8 cellular contexts compared by ENCODE assay signal in the genomic region with DNA sequence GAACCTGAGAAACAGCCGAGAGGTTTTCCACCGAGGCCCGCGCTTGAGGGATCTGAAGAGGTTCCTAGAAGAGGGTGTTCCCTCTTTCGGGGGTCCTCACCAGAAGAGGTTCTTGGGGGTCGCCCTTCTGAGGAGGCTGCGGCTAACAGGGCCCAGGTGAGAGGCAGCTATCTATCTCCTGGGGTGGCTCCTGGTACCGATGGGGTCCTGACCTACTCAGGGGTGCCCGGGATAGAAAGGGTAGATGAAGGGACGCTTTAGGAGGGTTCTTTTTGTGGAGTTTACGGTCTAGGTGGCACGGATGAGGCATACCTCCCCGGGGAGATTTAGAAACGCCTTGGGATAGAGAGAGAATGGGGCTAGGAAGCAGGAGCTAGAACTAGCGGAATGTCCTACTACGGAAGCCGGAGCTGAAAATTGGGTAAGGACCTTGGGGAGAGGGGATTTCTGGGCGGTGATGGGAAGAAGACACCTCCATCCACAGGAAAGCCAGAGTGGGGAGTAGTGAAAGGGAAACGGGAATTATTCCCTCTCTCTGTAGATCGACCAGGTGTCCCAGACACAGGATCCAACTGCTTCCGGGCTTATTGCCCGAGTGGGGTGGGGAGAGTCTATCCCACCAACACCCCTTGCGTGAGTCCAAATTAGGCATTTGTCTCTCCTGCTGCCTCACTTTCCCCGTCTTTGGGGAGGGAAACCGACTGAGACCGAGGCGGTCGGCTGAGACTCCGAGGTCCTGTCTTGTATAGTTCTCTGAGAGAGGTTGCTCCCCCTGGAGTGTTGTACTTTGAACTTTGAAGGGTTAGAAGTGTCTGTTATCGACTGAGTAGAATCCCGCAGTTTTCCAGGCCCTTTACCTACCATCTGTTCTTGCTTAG. TPM values are rescaled to one million over a fixed set of nuclear protein-coding genes. Genes with fewer than 3 reads are reported as not detected.
DNase-seq lines count a peak whose midpoint lies in the region; ATAC-seq and TF ChIP-seq lines count a peak whose summit lies in the region.

No MANE protein-coding gene starts in this region.

- intact Hi-C loops in body of pancreas (cut with DNase I) (no loop called here), spleen (cut with DNase I; ENCODE audit: low total_unique reads) (no loop called here)

- TF ChIP-seq POLR2A in body of pancreas (IDR thresholded peaks at IDR 0.05), result peak in 1 of 3 donors; percentile 36
- no peak for TF ChIP-seq POLR2A in spleen (IDR thresholded peaks at IDR 0.05)

- peak overlapping the region; percentile 89 for H3K4me3 ChIP-seq in HEK293 (ENCODE audit: low read depth, low read length)
- peak overlapping the region; percentile 88 to 90 for H3K4me3 ChIP-seq in body of pancreas
- peak overlapping the region; percentile 68 to 98 (median 90) for H3K4me3 ChIP-seq in spleen

- CTCF ChIA-PET in HEK293 (lab: Yijun Ruan, JAX), result interaction anchor here (0.7 to 1.8 kb wide), 3 partner anchors 94 to 330 kb away, joined by 3 to 6 read pairs (median 4); a partner anchor contains a TSS

- H3K27ac ChIP-seq in HEK293 (ENCODE audit: extremely low read depth, low read depth, low read length), result peak overlapping the region; percentile 56
- peak overlapping the region; percentile 89 to 95 (median 94) for H3K27ac ChIP-seq in body of pancreas
- peak overlapping the region; percentile 89 to 98 (median 94) for H3K27ac ChIP-seq in spleen

- POLR2A ChIA-PET in HEK293 (lab: Yijun Ruan, JAX), result interaction anchor here (0.8 to 1.9 kb wide), 3 partner anchors 49 to 62 kb away, joined by 3 to 8 read pairs (median 3); a partner anchor contains a TSS

- peak; percentile 3 for ATAC-seq in body of pancreas
- no peak for ATAC-seq in GM21367 (IDR thresholded peaks at IDR 0.05; ENCODE audit: unreplicated experiment)
- no peak for ATAC-seq in GM18858 (IDR thresholded peaks at IDR 0.05; ENCODE audit: unreplicated experiment)

- H3K4me1 ChIP-seq in HEK293 (ENCODE audit: control insufficient read depth, insufficient read depth, low read length) (peaks cover 16% of the 10 kb centered on the region), body of pancreas (peaks cover 43% of the 10 kb centered on the region), spleen (peaks cover 23 to 88% (median 66%) of the 10 kb centered on the region in 6 donors)

- 0 to 1% methylated on average over 23 to 31 of the region's 31 CpGs for WGBS in body of pancreas, 2 donors
- 0 to 1% (median 0%) methylated on average over 29 to 31 of the region's 31 CpGs for WGBS in spleen, 5 donors

- TF ChIP-seq CTCF in HEK293 (tag by site-specific recombination; IDR thresholded peaks at IDR 0.05), result no peak
- no peak for TF ChIP-seq CTCF in body of pancreas (IDR thresholded peaks at IDR 0.05)
- no peak for TF ChIP-seq CTCF in spleen (IDR thresholded peaks at IDR 0.05 in 8 of 11, conservative IDR thresholded peaks at IDR 0.05 in 3 of 11)

- H3K36me3 ChIP-seq in HEK293 (ENCODE audit: control insufficient read depth in 2 of 2, insufficient read depth in 1 of 2, low read length in 2 of 2) (no peaks in the 10 kb centered on the region; a peak in 1 of 3 replicates), body of pancreas (replicated peaks in 1 of 2; ENCODE audit: insufficient read depth in 1 of 2, low read depth in 2 of 2) (no peaks in the 10 kb centered on the region), spleen (peaks cover 0 to 10% (median 0%) of the 10 kb centered on the region in 6 donors)

- DNase-seq in ELF-1 (ENCODE audit: low read depth, low spot score) (peak; percentile 45), RPMI7951 (ENCODE audit: low read depth) (peak; percentile 30), body of pancreas (peak; percentile 34 to 46 (median 36)), iPS-NIHi7 (ENCODE audit: extremely low spot score) (peak; percentile 18), spleen (peak; percentile 79)

- H3K27me3 ChIP-seq in body of pancreas (no peaks in the 10 kb centered on the region), spleen (replicated peaks in 1 of 7) (no peaks in the 10 kb centered on the region)

- H3K9me3 ChIP-seq in HEK293 (ENCODE audit: control insufficient read depth, insufficient read depth, low read depth, low read length) (no peaks in the 10 kb centered on the region), body of pancreas (no peaks in the 10 kb centered on the region), spleen (no peaks in the 10 kb centered on the region)

TF ChIP-seq in HEK293, 187 proteins besides CTCF, POLR2A, EP300 and RAD21 (continues in another document):
- TF ChIP-seq HOXD13 (CRISPR knock-in tag; IDR thresholded peaks at IDR 0.05; ENCODE audit: borderline replicate concordance) (no peak), ZNF391 (tag by site-specific recombination; IDR thresholded peaks at IDR 0.05; ENCODE audit: borderline replicate concordance, low read depth) (no peak), OSR2 (tag by site-specific recombination; IDR thresholded peaks at IDR 0.05) (peak; percentile 61; the same call in 1 of the 2 replicates), ZNF624 (tag by site-specific recombination; IDR thresholded peaks at IDR 0.05) (no peak), ZNF146 (tag by site-specific recombination; IDR thresholded peaks at IDR 0.05) (no peak), ZNF747 (tag by site-specific recombination; IDR thresholded peaks at IDR 0.05) (no peak), ZBTB1 (tag by site-specific recombination; IDR thresholded peaks at IDR 0.05) (no peak), IKZF3 (tag by site-specific recombination; IDR thresholded peaks at IDR 0.05) (peak; percentile 52; the same call in 1 of the 2 replicates), ZNF48 (tag by site-specific recombination; IDR thresholded peaks at IDR 0.05) (no peak), ZNF266 (tag by site-specific recombination; IDR thresholded peaks at IDR 0.05; ENCODE audit: low read depth) (no peak), ZNF785 (tag by site-specific recombination; IDR thresholded peaks at IDR 0.05) (no peak), PRDM1 (tag by site-specific recombination; IDR thresholded peaks at IDR 0.05) (peak; percentile 94), ZNF529 (tag by site-specific recombination; IDR thresholded peaks at IDR 0.05; ENCODE audit: insufficient replicate concordance) (no peak)
- TF ChIP-seq, protein P1, sequence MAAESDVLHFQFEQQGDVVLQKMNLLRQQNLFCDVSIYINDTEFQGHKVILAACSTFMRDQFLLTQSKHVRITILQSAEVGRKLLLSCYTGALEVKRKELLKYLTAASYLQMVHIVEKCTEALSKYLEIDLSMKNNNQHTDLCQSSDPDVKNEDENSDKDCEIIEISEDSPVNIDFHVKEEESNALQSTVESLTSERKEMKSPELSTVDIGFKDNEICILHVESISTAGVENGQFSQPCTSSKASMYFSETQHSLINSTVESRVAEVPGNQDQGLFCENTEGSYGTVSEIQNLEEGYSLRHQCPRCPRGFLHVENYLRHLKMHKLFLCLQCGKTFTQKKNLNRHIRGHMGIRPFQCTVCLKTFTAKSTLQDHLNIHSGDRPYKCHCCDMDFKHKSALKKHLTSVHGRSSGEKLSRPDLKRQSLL (tag by site-specific recombination; IDR thresholded peaks at IDR 0.05), result no peak
- TF ChIP-seq, protein P2, sequence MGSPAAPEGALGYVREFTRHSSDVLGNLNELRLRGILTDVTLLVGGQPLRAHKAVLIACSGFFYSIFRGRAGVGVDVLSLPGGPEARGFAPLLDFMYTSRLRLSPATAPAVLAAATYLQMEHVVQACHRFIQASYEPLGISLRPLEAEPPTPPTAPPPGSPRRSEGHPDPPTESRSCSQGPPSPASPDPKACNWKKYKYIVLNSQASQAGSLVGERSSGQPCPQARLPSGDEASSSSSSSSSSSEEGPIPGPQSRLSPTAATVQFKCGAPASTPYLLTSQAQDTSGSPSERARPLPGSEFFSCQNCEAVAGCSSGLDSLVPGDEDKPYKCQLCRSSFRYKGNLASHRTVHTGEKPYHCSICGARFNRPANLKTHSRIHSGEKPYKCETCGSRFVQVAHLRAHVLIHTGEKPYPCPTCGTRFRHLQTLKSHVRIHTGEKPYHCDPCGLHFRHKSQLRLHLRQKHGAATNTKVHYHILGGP (tag by site-specific recombination; IDR thresholded peaks at IDR 0.05), result no peak
- TF ChIP-seq, protein P3, sequence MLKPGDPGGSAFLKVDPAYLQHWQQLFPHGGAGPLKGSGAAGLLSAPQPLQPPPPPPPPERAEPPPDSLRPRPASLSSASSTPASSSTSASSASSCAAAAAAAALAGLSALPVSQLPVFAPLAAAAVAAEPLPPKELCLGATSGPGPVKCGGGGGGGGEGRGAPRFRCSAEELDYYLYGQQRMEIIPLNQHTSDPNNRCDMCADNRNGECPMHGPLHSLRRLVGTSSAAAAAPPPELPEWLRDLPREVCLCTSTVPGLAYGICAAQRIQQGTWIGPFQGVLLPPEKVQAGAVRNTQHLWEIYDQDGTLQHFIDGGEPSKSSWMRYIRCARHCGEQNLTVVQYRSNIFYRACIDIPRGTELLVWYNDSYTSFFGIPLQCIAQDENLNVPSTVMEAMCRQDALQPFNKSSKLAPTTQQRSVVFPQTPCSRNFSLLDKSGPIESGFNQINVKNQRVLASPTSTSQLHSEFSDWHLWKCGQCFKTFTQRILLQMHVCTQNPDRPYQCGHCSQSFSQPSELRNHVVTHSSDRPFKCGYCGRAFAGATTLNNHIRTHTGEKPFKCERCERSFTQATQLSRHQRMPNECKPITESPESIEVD (tag by site-specific recombination; IDR thresholded peaks at IDR 0.05), result no peak
- TF ChIP-seq, protein P4, sequence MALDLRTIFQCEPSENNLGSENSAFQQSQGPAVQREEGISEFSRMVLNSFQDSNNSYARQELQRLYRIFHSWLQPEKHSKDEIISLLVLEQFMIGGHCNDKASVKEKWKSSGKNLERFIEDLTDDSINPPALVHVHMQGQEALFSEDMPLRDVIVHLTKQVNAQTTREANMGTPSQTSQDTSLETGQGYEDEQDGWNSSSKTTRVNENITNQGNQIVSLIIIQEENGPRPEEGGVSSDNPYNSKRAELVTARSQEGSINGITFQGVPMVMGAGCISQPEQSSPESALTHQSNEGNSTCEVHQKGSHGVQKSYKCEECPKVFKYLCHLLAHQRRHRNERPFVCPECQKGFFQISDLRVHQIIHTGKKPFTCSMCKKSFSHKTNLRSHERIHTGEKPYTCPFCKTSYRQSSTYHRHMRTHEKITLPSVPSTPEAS (tag by site-specific recombination; IDR thresholded peaks at IDR 0.05), result no peak

RNA-seq across cellular contexts. Expression of a gene that starts 0.7 kb away (rescaled TPM):
- total RNA-seq in RPMI7951 (2014; rRNA removed; shearing (Covaris generic)), result 41.5 and 42.0 TPM in 2 replicates
- 10 to 100 TPM; 13.8 to 31.4 TPM for total RNA-seq in body of pancreas
- total RNA-seq in spleen, result 10 to 100 TPM; 28.4 to 38.8 (median 31.1) TPM
- polyA plus RNA-seq in spleen, result 1 to 10 TPM; 7.3 to 9.1 (median 8.3) TPM

RNA-seq across cellular contexts. Expression of a gene that starts 1.0 kb away (rescaled TPM):
- total RNA-seq in RPMI7951 (2014; rRNA removed; shearing (Covaris generic)), result 88.5 and 119 TPM in 2 replicates
- 10 to 100 TPM; 26.7 to 32.9 TPM for total RNA-seq in body of pancreas
- 100 to 1,000 TPM in 3 of 7 donors, 10 to 100 TPM in 4; 75.8 to 128 (median 99.8) TPM for total RNA-seq in spleen
- polyA plus RNA-seq in spleen, result 10 to 100 TPM; 64.6 to 92.3 (median 66.7) TPM

RNA-seq across cellular contexts. Expression of a gene that starts 58.2 kb away (rescaled TPM):
- 120 and 134 TPM in 2 replicates for total RNA-seq in RPMI7951 (2014; rRNA removed; shearing (Covaris generic))
- total RNA-seq in body of pancreas, result 10 to 100 TPM; 15.8 to 21.5 TPM
- total RNA-seq in spleen, result 10 to 100 TPM; 38.0 to 84.6 (median 62.4) TPM
- polyA plus RNA-seq in spleen, result 10 to 100 TPM; 30.1 to 65.1 (median 35.7) TPM

Comparison
In these comparisons a context has a peak if more than half of its experiments do, and no peak if none do; other contexts are left out.
1. DNase-seq: peak in every context shown above with its lines; median percentile 79 in spleen; 45 in ELF-1; 36 in body of pancreas; 30 in RPMI7951; 18 in iPS-NIHi7.